ENCODE assay signal across 1 cellular context in the genomic region with DNA sequence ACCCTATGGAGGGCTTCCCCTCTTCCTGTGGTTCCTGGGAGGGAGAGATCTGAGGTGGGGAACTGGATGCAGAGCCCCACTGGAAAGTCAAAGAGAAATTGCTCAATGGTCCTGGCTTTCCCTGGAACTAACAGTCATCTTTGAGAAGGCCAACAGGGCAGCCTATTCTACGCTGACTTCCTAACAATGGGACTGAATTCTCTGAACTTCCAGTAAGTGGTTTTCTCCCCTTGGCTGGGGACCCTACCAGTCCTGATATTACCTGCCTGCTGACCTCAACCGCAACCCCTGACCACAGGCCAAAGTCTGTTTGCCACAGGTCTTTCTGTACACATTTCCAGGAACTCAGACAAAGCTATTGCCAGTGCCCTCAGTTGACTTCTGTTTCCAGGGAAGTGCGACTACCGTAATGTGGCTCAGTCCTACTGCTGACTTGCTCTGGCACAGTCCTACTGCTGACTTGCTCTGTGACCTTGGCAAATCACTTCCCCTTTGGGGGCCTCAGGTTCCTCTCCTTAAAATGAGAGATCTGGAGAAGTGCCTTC.
TF ChIP-seq lines count a peak whose summit lies in the region.

No MANE protein-coding gene starts in this region.

TF ChIP-seq in HepG2, 621 proteins besides CTCF, POLR2A, EP300 and RAD21 (continued from another document and continues in another):
- TF ChIP-seq, protein P1, sequence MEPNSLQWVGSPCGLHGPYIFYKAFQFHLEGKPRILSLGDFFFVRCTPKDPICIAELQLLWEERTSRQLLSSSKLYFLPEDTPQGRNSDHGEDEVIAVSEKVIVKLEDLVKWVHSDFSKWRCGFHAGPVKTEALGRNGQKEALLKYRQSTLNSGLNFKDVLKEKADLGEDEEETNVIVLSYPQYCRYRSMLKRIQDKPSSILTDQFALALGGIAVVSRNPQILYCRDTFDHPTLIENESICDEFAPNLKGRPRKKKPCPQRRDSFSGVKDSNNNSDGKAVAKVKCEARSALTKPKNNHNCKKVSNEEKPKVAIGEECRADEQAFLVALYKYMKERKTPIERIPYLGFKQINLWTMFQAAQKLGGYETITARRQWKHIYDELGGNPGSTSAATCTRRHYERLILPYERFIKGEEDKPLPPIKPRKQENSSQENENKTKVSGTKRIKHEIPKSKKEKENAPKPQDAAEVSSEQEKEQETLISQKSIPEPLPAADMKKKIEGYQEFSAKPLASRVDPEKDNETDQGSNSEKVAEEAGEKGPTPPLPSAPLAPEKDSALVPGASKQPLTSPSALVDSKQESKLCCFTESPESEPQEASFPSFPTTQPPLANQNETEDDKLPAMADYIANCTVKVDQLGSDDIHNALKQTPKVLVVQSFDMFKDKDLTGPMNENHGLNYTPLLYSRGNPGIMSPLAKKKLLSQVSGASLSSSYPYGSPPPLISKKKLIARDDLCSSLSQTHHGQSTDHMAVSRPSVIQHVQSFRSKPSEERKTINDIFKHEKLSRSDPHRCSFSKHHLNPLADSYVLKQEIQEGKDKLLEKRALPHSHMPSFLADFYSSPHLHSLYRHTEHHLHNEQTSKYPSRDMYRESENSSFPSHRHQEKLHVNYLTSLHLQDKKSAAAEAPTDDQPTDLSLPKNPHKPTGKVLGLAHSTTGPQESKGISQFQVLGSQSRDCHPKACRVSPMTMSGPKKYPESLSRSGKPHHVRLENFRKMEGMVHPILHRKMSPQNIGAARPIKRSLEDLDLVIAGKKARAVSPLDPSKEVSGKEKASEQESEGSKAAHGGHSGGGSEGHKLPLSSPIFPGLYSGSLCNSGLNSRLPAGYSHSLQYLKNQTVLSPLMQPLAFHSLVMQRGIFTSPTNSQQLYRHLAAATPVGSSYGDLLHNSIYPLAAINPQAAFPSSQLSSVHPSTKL (CRISPR knock-in tag; IDR thresholded peaks at IDR 0.05), result peak; percentile 100
- TF ChIP-seq CBX1 (IDR thresholded peaks at IDR 0.05; ENCODE audit: low read depth) (no peak), ZNF709 (CRISPR knock-in tag; IDR thresholded peaks at IDR 0.05) (0 out of 2 replicates have a peak, but pooled peaks have one; percentile 46), ZKSCAN8 (CRISPR knock-in tag; IDR thresholded peaks at IDR 0.05; ENCODE audit: borderline replicate concordance) (peak; percentile 95), ELF3 (CRISPR knock-in tag; IDR thresholded peaks at IDR 0.05) (peak; percentile 97), MAFK (conservative IDR thresholded peaks at IDR 0.05 in 1 of 2, IDR thresholded peaks at IDR 0.05 in 1 of 2; ENCODE audit: low read length in 2 of 2) (peak in 1 of 2 experiments; percentile 8; a peak in 2 of 4 replicates), DNMT3B (CRISPR knock-in tag; conservative IDR thresholded peaks at IDR 0.05) (0 out of 2 replicates have a peak, but pooled peaks have one; percentile 40), XBP1 (CRISPR knock-in tag; IDR thresholded peaks at IDR 0.05) (no peak), HES4 (CRISPR knock-in tag; IDR thresholded peaks at IDR 0.05; ENCODE audit: borderline replicate concordance) (no peak), PHF5A (CRISPR knock-in tag; IDR thresholded peaks at IDR 0.05; ENCODE audit: low read depth, unreplicated experiment) (no peak), GLI4 (CRISPR knock-in tag; IDR thresholded peaks at IDR 0.05; ENCODE audit: borderline replicate concordance) (no peak), MATR3 (CRISPR knock-in tag; IDR thresholded peaks at IDR 0.05) (no peak), ZNF431 (CRISPR knock-in tag; IDR thresholded peaks at IDR 0.05; ENCODE audit: borderline replicate concordance, low read depth) (0 out of 2 replicates have a peak, but pooled peaks have one; percentile 41), NR3C1 (CRISPR knock-in tag; IDR thresholded peaks at IDR 0.05) (no peak), SSRP1 (CRISPR knock-in tag; IDR thresholded peaks at IDR 0.05) (peak; percentile 61), ZNF382 (CRISPR knock-in tag; IDR thresholded peaks at IDR 0.05; ENCODE audit: borderline replicate concordance) (no peak), NFKBIZ (CRISPR knock-in tag; IDR thresholded peaks at IDR 0.05) (peak; percentile 99), ZNF570 (CRISPR knock-in tag; IDR thresholded peaks at IDR 0.05; ENCODE audit: borderline replicate concordance) (no peak), NFE2 (CRISPR knock-in tag; IDR thresholded peaks at IDR 0.05) (no peak), NPAS2 (CRISPR knock-in tag; IDR thresholded peaks at IDR 0.05; ENCODE audit: borderline replicate concordance) (no peak), ZFP82 (CRISPR knock-in tag; IDR thresholded peaks at IDR 0.05; ENCODE audit: borderline replicate concordance) (no peak), ZBTB3 (CRISPR knock-in tag; IDR thresholded peaks at IDR 0.05; ENCODE audit: borderline replicate concordance, low read depth) (peak; percentile 89; the same call in 1 of the 2 replicates), ZFP36L1 (CRISPR knock-in tag; IDR thresholded peaks at IDR 0.05) (peak; percentile 41; the same call in 1 of the 2 replicates), AGO2 (optimal IDR thresholded peaks at IDR 0.05; ENCODE audit: low read depth, low read length) (no peak), ZNF644 (CRISPR knock-in tag; IDR thresholded peaks at IDR 0.05; ENCODE audit: low read depth) (peak; percentile 82; the same call in 1 of the 2 replicates), ZNF180 (CRISPR knock-in tag; IDR thresholded peaks at IDR 0.05; ENCODE audit: borderline replicate concordance, low read depth) (no peak)
- TF ChIP-seq, protein P2, sequence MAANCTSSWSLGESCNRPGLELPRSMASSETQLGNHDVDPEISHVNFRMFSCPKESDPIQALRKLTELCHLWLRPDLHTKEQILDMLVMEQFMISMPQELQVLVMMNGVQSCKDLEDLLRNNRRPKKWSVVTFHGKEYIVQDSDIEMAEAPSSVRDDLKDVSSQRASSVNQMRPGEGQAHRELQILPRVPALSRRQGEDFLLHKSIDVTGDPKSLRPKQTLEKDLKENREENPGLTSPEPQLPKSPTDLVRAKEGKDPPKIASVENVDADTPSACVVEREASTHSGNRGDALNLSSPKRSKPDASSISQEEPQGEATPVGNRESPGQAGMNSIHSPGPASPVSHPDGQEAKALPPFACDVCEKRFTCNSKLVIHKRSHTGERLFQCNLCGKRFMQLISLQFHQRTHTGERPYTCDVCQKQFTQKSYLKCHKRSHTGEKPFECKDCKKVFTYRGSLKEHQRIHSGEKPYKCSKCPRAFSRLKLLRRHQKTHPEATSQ (CRISPR knock-in tag; IDR thresholded peaks at IDR 0.05; ENCODE audit: borderline replicate concordance), result peak; percentile 82; the same call in 1 of the 2 replicates
- TF ChIP-seq, protein P3, sequence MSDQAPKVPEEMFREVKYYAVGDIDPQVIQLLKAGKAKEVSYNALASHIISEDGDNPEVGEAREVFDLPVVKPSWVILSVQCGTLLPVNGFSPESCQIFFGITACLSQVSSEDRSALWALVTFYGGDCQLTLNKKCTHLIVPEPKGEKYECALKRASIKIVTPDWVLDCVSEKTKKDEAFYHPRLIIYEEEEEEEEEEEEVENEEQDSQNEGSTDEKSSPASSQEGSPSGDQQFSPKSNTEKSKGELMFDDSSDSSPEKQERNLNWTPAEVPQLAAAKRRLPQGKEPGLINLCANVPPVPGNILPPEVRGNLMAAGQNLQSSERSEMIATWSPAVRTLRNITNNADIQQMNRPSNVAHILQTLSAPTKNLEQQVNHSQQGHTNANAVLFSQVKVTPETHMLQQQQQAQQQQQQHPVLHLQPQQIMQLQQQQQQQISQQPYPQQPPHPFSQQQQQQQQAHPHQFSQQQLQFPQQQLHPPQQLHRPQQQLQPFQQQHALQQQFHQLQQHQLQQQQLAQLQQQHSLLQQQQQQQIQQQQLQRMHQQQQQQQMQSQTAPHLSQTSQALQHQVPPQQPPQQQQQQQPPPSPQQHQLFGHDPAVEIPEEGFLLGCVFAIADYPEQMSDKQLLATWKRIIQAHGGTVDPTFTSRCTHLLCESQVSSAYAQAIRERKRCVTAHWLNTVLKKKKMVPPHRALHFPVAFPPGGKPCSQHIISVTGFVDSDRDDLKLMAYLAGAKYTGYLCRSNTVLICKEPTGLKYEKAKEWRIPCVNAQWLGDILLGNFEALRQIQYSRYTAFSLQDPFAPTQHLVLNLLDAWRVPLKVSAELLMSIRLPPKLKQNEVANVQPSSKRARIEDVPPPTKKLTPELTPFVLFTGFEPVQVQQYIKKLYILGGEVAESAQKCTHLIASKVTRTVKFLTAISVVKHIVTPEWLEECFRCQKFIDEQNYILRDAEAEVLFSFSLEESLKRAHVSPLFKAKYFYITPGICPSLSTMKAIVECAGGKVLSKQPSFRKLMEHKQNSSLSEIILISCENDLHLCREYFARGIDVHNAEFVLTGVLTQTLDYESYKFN (CRISPR knock-in tag; conservative IDR thresholded peaks at IDR 0.05), result peak; percentile 97
- TF ChIP-seq, protein P4, sequence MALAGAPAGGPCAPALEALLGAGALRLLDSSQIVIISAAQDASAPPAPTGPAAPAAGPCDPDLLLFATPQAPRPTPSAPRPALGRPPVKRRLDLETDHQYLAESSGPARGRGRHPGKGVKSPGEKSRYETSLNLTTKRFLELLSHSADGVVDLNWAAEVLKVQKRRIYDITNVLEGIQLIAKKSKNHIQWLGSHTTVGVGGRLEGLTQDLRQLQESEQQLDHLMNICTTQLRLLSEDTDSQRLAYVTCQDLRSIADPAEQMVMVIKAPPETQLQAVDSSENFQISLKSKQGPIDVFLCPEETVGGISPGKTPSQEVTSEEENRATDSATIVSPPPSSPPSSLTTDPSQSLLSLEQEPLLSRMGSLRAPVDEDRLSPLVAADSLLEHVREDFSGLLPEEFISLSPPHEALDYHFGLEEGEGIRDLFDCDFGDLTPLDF (CRISPR knock-in tag; IDR thresholded peaks at IDR 0.05), result 0 out of 2 replicates have a peak, but pooled peaks have one; percentile 22
- TF ChIP-seq, protein P5, sequence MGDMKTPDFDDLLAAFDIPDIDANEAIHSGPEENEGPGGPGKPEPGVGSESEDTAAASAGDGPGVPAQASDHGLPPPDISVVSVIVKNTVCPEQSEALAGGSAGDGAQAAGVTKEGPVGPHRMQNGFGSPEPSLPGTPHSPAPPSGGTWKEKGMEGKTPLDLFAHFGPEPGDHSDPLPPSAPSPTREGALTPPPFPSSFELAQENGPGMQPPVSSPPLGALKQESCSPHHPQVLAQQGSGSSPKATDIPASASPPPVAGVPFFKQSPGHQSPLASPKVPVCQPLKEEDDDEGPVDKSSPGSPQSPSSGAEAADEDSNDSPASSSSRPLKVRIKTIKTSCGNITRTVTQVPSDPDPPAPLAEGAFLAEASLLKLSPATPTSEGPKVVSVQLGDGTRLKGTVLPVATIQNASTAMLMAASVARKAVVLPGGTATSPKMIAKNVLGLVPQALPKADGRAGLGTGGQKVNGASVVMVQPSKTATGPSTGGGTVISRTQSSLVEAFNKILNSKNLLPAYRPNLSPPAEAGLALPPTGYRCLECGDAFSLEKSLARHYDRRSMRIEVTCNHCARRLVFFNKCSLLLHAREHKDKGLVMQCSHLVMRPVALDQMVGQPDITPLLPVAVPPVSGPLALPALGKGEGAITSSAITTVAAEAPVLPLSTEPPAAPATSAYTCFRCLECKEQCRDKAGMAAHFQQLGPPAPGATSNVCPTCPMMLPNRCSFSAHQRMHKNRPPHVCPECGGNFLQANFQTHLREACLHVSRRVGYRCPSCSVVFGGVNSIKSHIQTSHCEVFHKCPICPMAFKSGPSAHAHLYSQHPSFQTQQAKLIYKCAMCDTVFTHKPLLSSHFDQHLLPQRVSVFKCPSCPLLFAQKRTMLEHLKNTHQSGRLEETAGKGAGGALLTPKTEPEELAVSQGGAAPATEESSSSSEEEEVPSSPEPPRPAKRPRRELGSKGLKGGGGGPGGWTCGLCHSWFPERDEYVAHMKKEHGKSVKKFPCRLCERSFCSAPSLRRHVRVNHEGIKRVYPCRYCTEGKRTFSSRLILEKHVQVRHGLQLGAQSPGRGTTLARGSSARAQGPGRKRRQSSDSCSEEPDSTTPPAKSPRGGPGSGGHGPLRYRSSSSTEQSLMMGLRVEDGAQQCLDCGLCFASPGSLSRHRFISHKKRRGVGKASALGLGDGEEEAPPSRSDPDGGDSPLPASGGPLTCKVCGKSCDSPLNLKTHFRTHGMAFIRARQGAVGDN (CRISPR knock-in tag; IDR thresholded peaks at IDR 0.05), result peak; percentile 33; the same call in 1 of the 2 replicates
- TF ChIP-seq, protein P6, sequence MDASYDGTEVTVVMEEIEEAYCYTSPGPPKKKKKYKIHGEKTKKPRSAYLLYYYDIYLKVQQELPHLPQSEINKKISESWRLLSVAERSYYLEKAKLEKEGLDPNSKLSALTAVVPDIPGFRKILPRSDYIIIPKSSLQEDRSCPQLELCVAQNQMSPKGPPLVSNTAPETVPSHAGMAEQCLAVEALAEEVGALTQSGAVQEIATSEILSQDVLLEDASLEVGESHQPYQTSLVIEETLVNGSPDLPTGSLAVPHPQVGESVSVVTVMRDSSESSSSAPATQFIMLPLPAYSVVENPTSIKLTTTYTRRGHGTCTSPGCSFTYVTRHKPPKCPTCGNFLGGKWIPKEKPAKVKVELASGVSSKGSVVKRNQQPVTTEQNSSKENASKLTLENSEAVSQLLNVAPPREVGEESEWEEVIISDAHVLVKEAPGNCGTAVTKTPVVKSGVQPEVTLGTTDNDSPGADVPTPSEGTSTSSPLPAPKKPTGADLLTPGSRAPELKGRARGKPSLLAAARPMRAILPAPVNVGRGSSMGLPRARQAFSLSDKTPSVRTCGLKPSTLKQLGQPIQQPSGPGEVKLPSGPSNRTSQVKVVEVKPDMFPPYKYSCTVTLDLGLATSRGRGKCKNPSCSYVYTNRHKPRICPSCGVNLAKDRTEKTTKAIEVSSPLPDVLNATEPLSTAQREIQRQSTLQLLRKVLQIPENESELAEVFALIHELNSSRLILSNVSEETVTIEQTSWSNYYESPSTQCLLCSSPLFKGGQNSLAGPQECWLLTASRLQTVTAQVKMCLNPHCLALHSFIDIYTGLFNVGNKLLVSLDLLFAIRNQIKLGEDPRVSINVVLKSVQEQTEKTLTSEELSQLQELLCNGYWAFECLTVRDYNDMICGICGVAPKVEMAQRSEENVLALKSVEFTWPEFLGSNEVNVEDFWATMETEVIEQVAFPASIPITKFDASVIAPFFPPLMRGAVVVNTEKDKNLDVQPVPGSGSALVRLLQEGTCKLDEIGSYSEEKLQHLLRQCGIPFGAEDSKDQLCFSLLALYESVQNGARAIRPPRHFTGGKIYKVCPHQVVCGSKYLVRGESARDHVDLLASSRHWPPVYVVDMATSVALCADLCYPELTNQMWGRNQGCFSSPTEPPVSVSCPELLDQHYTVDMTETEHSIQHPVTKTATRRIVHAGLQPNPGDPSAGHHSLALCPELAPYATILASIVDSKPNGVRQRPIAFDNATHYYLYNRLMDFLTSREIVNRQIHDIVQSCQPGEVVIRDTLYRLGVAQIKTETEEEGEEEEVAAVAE (CRISPR knock-in tag; IDR thresholded peaks at IDR 0.05; ENCODE audit: borderline replicate concordance), result peak; percentile 77
- TF ChIP-seq, protein P7, sequence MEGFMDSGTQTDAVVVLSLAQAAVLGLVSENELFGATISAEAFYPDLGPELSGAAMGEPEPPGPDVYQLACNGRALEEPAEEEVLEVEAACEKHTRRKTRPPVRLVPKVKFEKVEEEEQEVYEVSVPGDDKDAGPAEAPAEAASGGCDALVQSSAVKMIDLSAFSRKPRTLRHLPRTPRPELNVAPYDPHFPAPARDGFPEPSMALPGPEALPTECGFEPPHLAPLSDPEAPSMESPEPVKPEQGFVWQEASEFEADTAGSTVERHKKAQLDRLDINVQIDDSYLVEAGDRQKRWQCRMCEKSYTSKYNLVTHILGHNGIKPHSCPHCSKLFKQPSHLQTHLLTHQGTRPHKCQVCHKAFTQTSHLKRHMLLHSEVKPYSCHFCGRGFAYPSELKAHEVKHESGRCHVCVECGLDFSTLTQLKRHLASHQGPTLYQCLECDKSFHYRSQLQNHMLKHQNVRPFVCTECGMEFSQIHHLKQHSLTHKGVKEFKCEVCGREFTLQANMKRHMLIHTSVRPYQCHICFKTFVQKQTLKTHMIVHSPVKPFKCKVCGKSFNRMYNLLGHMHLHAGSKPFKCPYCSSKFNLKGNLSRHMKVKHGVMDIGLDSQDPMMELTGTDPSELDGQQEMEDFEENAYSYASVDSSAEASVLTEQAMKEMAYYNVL (CRISPR knock-in tag; IDR thresholded peaks at IDR 0.05; ENCODE audit: borderline replicate concordance), result peak; percentile 94
